8 cellular contexts compared by ENCODE assay signal in the genomic region with DNA sequence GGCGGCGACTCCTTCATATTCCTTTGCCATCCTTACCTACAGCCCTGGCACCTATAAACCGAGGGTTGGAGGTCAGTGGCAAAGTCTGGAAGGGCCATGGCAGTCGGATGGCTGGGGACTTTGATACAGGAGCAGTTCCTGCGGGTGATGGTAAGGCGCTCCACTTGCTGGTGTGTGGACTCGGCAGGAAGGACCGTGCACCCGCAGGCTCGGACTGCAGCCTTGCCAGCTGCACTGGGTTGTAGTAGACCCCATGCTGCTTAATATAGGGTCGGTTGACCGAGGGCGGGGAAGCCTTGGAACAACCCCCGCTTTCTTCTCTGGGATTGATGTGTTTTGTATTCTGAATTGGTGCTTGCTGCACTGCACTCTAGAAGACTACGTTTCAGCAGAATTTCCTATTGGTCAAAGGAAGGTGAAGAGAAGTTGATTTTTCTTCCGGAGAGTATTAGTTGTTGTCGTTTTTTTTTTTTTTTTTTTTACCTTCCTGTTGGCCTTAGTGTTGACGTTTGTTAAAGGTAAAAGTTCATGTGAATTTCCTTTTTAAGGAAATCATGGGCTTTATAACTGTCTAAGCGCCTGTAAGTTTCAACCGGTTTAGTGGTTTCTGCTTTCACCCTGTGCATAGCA. TPM values are rescaled to one million over a fixed set of nuclear protein-coding genes. Genes with fewer than 3 reads are reported as not detected.
DNase-seq lines count a peak whose midpoint lies in the region; ATAC-seq and TF ChIP-seq lines count a peak whose summit lies in the region.

No MANE protein-coding gene starts in this region.

- peaks cover 20% of the 10 kb centered on the region for H3K36me3 Mint-ChIP-seq in stimulated activated effector memory CD8-positive, alpha-beta T cell treated with anti-CD3 and anti-CD28 coated beads, Interleukin-12 subunit alpha, Interleukin-12 subunit beta, amount 100 ng/mL, for 72 hours

- peak overlapping the region; percentile 95 for H3K27ac Mint-ChIP-seq in stimulated activated effector memory CD8-positive, alpha-beta T cell treated with anti-CD3 and anti-CD28 coated beads, Interleukin-12 subunit alpha, Interleukin-12 subunit beta, amount 100 ng/mL, for 72 hours

- H3K4me3 Mint-ChIP-seq in stimulated activated effector memory CD8-positive, alpha-beta T cell treated with anti-CD3 and anti-CD28 coated beads, Interleukin-12 subunit alpha, Interleukin-12 subunit beta, amount 100 ng/mL, for 72 hours, result peak overlapping the region; percentile 86

- H3K36me3 ChIP-seq in WERI-Rb-1, result peaks cover 26% of the 10 kb centered on the region
- peaks cover 0 to 12% of the 10 kb centered on the region in 2 donors for H3K36me3 ChIP-seq in duodenal mucosa (ENCODE audit: control insufficient read depth in 1 of 2, insufficient read depth in 2 of 2, low read length in 2 of 2)
- H3K36me3 ChIP-seq in lower lobe of right lung, result peaks cover 5% of the 10 kb centered on the region

- H3K9me3 ChIP-seq in WERI-Rb-1 (ENCODE audit: severe bottlenecking), result no peaks in the 10 kb centered on the region
- H3K9me3 ChIP-seq in duodenal mucosa (ENCODE audit: control insufficient read depth in 1 of 2, low read length in 2 of 2), result no peaks in the 10 kb centered on the region
- no peaks in the 10 kb centered on the region for H3K9me3 ChIP-seq in lower lobe of right lung

- peak overlapping the region; percentile 87 to 94 for H3K9ac ChIP-seq in duodenal mucosa (ENCODE audit: low read depth in 1 of 2, low read length in 2 of 2)

- intact Hi-C loops in lower lobe of right lung (cut with DNase I), result no loop called here

- no peak for TF ChIP-seq CTCF in GM12864 (IDR thresholded peaks at IDR 0.05; ENCODE audit: low read depth, low read length, missing control alignments)
- no peak for TF ChIP-seq CTCF in WERI-Rb-1 (IDR thresholded peaks at IDR 0.05; ENCODE audit: low read depth, low read length)
- TF ChIP-seq CTCF in lower lobe of right lung (IDR thresholded peaks at IDR 0.05), result no peak

- peaks cover 73% of the 10 kb centered on the region for H3K4me1 Mint-ChIP-seq in stimulated activated effector memory CD8-positive, alpha-beta T cell treated with anti-CD3 and anti-CD28 coated beads, Interleukin-12 subunit alpha, Interleukin-12 subunit beta, amount 100 ng/mL, for 72 hours

- DNase-seq in GM12864 (ENCODE audit: low read depth) (no peak), H4 (ENCODE audit: low spot score) (peak; percentile 6), Kasumi-1 (lab: John Stamatoyannopoulos, UW) (peak; percentile 24 to 36), WERI-Rb-1 (peak; percentile 40), lower lobe of right lung (peak; percentile 67), MV-4-11 (lab: John Stamatoyannopoulos, UW) (no peak)
- DNase-seq in stimulated activated effector memory CD8-positive, alpha-beta T cell treated with anti-CD3 and anti-CD28 coated beads, Interleukin-12 subunit alpha, Interleukin-12 subunit beta, amount 100 ng/mL, for 72 hours (ENCODE audit: low spot score in 2 of 2), result no peak

- H3K9me3 Mint-ChIP-seq in stimulated activated effector memory CD8-positive, alpha-beta T cell treated with anti-CD3 and anti-CD28 coated beads, Interleukin-12 subunit alpha, Interleukin-12 subunit beta, amount 100 ng/mL, for 72 hours, result no peaks in the 10 kb centered on the region

- H3K4me3 ChIP-seq in GM12864 (ENCODE audit: low read depth, low read length) (peak overlapping the region; percentile 99), WERI-Rb-1 (ENCODE audit: low read depth, low read length) (peak overlapping the region; percentile 92), duodenal mucosa (ENCODE audit: low read depth in 1 of 2, low read length in 2 of 2) (peak overlapping the region; percentile 88 to 97), lower lobe of right lung (peak overlapping the region; percentile 97)

- H3K27ac ChIP-seq in WERI-Rb-1, result peak overlapping the region; percentile 77
- H3K27ac ChIP-seq in duodenal mucosa (ENCODE audit: low read depth, low read length), result peak overlapping the region; percentile 91
- peak overlapping the region; percentile 98 for H3K27ac ChIP-seq in lower lobe of right lung

- ATAC-seq in lower lobe of right lung, result peak; percentile 64 to 69
- ATAC-seq in stimulated activated effector memory CD8-positive, alpha-beta T cell treated with anti-CD3 and anti-CD28 coated beads, Interleukin-12 subunit alpha, Interleukin-12 subunit beta, amount 100 ng/mL, for 72 hours, result peak; percentile 61

- H3K4me1 ChIP-seq in duodenal mucosa (ENCODE audit: control insufficient read depth in 1 of 2, insufficient read depth in 2 of 2, low read length in 2 of 2) (peaks cover 16 to 20% of the 10 kb centered on the region in 2 donors), lower lobe of right lung (peaks cover 33% of the 10 kb centered on the region)

- H3K27me3 ChIP-seq in WERI-Rb-1 (ENCODE audit: insufficient read depth, low read depth, severe bottlenecking) (no peaks in the 10 kb centered on the region), duodenal mucosa (ENCODE audit: control insufficient read depth in 1 of 2, insufficient read depth in 2 of 2, low read length in 2 of 2) (no peaks in the 10 kb centered on the region), lower lobe of right lung (ENCODE audit: low read depth) (no peaks in the 10 kb centered on the region)

RNA-seq across cellular contexts. Expression of a gene that starts 0.7 kb away (rescaled TPM):
- total RNA-seq in H4 (2014; rRNA removed; shearing (Covaris generic)), result 14.4 and 14.6 TPM in 2 replicates
- total RNA-seq in lower lobe of right lung, result 84.4 TPM

Comparison
In these comparisons a context has a peak if more than half of its experiments do, and no peak if none do; other contexts are left out.
1. DNase-seq: peak in H4 (single experiment), Kasumi-1 (2 of 2), WERI-Rb-1 (single experiment) and lower lobe of right lung (single experiment); none in GM12864 (single experiment), stimulated activated effector memory CD8-positive, alpha-beta T cell treated with anti-CD3 and anti-CD28 coated beads, Interleukin-12 subunit alpha, Interleukin-12 subunit beta, amount 100 ng/mL, for 72 hours (0 of 2) and MV-4-11 (single experiment).
2. Peak in every context shown above with its lines, with median percentiles within 50 percentile points of each other: H3K4me3 ChIP-seq and H3K27ac ChIP-seq.